ENCODE assay signal across 8 cellular contexts in genomic region chr22:45310331-45311032, GRCh38. TPM values are rescaled to one million over a fixed set of nuclear protein-coding genes. Genes with fewer than 3 reads are reported as not detected.
DNase-seq lines count a peak whose midpoint lies in the region; ATAC-seq, FAIRE-seq and TF ChIP-seq lines count a peak whose summit lies in the region.

No MANE protein-coding gene starts in this region.

- H3K27ac ChIP-seq in ovary, result peak overlapping the region in 1 of 2 donors; percentile 33

- no peak for TF ChIP-seq CTCF in ovary (IDR thresholded peaks at IDR 0.05)

- 1 to 3% (median 2%) methylated on average over 32 to 35 of the region's 35 CpGs for WGBS in ovary, 3 donors

- H3K4me1 Mint-ChIP-seq in T-helper 2 cell treated with Interferon-gamma antibody and Interleukin-4, amounts not matched to agents 5 μg/mL and 100 μg/mL, for 36 hours (ENCODE audit: low read depth), result peaks cover 45% of the 10 kb centered on the region

- intact Hi-C loops in ovary (cut with DNase I), result no loop called here

- ATAC-seq in GM21825 (IDR thresholded peaks at IDR 0.05; ENCODE audit: unreplicated experiment), result peak; percentile 1
- ATAC-seq in HG02610 (IDR thresholded peaks at IDR 0.05; ENCODE audit: unreplicated experiment), result no peak
- no peak for ATAC-seq in GM21529 (IDR thresholded peaks at IDR 0.05; ENCODE audit: unreplicated experiment)

- H3K9me3 ChIP-seq in ovary, result no peaks in the 10 kb centered on the region

- no peaks in the 10 kb centered on the region for H3K27me3 Mint-ChIP-seq in T-helper 2 cell treated with Interferon-gamma antibody and Interleukin-4, amounts not matched to agents 5 μg/mL and 100 μg/mL, for 36 hours (ENCODE audit: low read depth)

- peak overlapping the region; percentile 82 for H3K4me3 Mint-ChIP-seq in T-helper 2 cell treated with Interferon-gamma antibody and Interleukin-4, amounts not matched to agents 5 μg/mL and 100 μg/mL, for 36 hours

- H3K27ac Mint-ChIP-seq in T-helper 2 cell treated with Interferon-gamma antibody and Interleukin-4, amounts not matched to agents 5 μg/mL and 100 μg/mL, for 36 hours, result peak overlapping the region; percentile 83

- H3K36me3 ChIP-seq in ovary, result no peaks in the 10 kb centered on the region

- H3K9me3 Mint-ChIP-seq in T-helper 2 cell treated with Interferon-gamma antibody and Interleukin-4, amounts not matched to agents 5 μg/mL and 100 μg/mL, for 36 hours, result no peaks in the 10 kb centered on the region

- DNase-seq in T-helper 2 cell treated with Interferon-gamma antibody and Interleukin-4, amounts not matched to agents 5 μg/mL and 100 μg/mL, for 36 hours (ENCODE audit: low spot score), result no peak
- peak; percentile 49 to 63 for DNase-seq in erythroblast (lab: John Stamatoyannopoulos, UW)
- peak in 2 of 5 donors; percentile 23 to 38 for DNase-seq in ovary
- no peak for DNase-seq in NCI-H1694 (lab: John Stamatoyannopoulos, UW)
- DNase-seq in frontal cortex (ENCODE audit: low spot score in 2 of 2), result no peak

- peak overlapping the region; percentile 72 for H3K4me3 ChIP-seq in ovary

- H3K27me3 ChIP-seq in ovary, result no peaks in the 10 kb centered on the region

- TF ChIP-seq EP300 in ovary (IDR thresholded peaks at IDR 0.05), result no peak

- no peak for FAIRE-seq in frontal cortex (lab: Jason Lieb, UNC)

- H3K4me1 ChIP-seq in ovary (ENCODE audit: insufficient read depth), result peaks cover 5% of the 10 kb centered on the region

- no peak for TF ChIP-seq POLR2A in erythroblast (IDR thresholded peaks at IDR 0.05; ENCODE audit: low read length)
- no peak for TF ChIP-seq POLR2A in ovary (IDR thresholded peaks at IDR 0.05)

- H3K36me3 Mint-ChIP-seq in T-helper 2 cell treated with Interferon-gamma antibody and Interleukin-4, amounts not matched to agents 5 μg/mL and 100 μg/mL, for 36 hours (ENCODE audit: low read depth), result peaks cover 20% of the 10 kb centered on the region

RNA-seq across cellular contexts. Expression of gene FAM118A, which starts 0.7 kb away (rescaled TPM):
- total RNA-seq in ovary, result 10 to 100 TPM; 21.9 to 50.4 (median 30.0) TPM
- polyA plus RNA-seq in ovary, result 10 to 100 TPM; 27.4 to 57.8 TPM
- total RNA-seq in frontal cortex, result 14.3 TPM

RNA-seq across cellular contexts. Expression of gene UPK3A, which starts 25.7 kb away (rescaled TPM):
- not detected for total RNA-seq in ovary
- polyA plus RNA-seq in ovary, result under 1 TPM in 1 of 2 donors, not detected in 1; 0.22 TPM
- not detected for total RNA-seq in frontal cortex

Comparison
In these comparisons a context has a peak if more than half of its experiments do, and no peak if none do; other contexts are left out.
1. DNase-seq: peak in erythroblast (2 of 2); none in T-helper 2 cell treated with Interferon-gamma antibody and Interleukin-4, amounts not matched to agents 5 μg/mL and 100 μg/mL, for 36 hours (single experiment), NCI-H1694 (single experiment) and frontal cortex (0 of 2).